In the genomic region with DNA sequence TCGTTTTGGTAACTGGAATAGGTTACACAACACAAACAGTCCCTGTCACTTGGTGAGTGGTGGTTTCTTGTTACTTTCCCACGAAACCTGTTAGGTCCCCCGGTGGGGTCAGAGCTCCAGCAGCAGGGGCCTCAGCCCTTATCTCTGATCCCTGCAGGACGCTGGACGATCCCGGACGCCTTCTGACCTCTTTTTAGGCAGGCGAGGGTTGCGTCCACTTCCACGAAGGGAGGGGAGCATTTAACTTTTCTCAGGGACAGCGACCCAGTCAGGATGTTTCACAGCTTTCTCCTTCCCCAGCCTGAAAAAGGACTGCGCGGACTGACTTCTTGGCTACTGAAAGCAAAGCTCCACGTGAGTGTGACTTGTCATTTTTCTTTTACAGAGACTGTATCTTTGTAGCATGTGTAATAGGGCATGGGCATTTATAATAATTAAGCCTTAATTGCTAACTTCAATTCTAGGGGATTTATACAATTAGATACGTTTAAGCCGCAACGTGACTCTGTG, we compare ENCODE assay signal across 8 cellular contexts. TPM values are rescaled to one million over a fixed set of nuclear protein-coding genes. Genes with fewer than 3 reads are reported as not detected.
DNase-seq lines count a peak whose midpoint lies in the region; ATAC-seq and TF ChIP-seq lines count a peak whose summit lies in the region.

No MANE protein-coding gene starts in this region.

- H3K4me3 ChIP-seq in BE2C (ENCODE audit: low read depth, low read length) (peak overlapping the region; percentile 88), ovary (peak overlapping the region; percentile 70)

- 6 to 7% (median 7%) methylated on average over 17 of the region's 17 CpGs for WGBS in ovary, 3 donors

- H3K36me3 ChIP-seq in BE2C (peaks cover 5% of the 10 kb centered on the region), ovary (no peaks in the 10 kb centered on the region)

- ATAC-seq in WTC11 (no peak), HG02885 (IDR thresholded peaks at IDR 0.05; ENCODE audit: poor library complexity, unreplicated experiment) (no peak), GM21825 (IDR thresholded peaks at IDR 0.05; ENCODE audit: unreplicated experiment) (no peak)

- no peaks in the 10 kb centered on the region; the same call in 1 of the 2 replicates for H3K27me3 Mint-ChIP-seq in WTC11 (ENCODE audit: low read depth)
- no peaks in the 10 kb centered on the region for H3K27me3 Mint-ChIP-seq in glutamatergic neuron (ENCODE audit: unreplicated experiment)

- H3K4me1 ChIP-seq in BE2C, result no peaks in the 10 kb centered on the region
- peaks cover 3% of the 10 kb centered on the region for H3K4me1 ChIP-seq in ovary (ENCODE audit: insufficient read depth)

- DNase-seq in BE2C, result no peak
- peak; percentile 14 for DNase-seq in HCEC 1CT
- no peak for DNase-seq in WTC11 (ENCODE audit: low spot score)
- no peak for DNase-seq in glutamatergic neuron
- peak in 2 of 5 donors; percentile 10 to 20 for DNase-seq in ovary
- no peak for DNase-seq in germinal center (ENCODE audit: low spot score)

- CTCF ChIA-PET in WTC11 (lab: Charles Lee), result no interaction called here

- TF ChIP-seq POLR2A in ovary (IDR thresholded peaks at IDR 0.05), result no peak

- H3K9me3 ChIP-seq in BE2C (no peaks in the 10 kb centered on the region), ovary (no peaks in the 10 kb centered on the region)

- no peaks in the 10 kb centered on the region for H3K27me3 ChIP-seq in BE2C
- no peaks in the 10 kb centered on the region for H3K27me3 ChIP-seq in ovary

- POLR2A ChIA-PET in WTC11 (lab: Charles Lee), result no interaction called here

- intact Hi-C loops in ovary (cut with DNase I), result no loop called here

- peaks cover 14% of the 10 kb centered on the region for H3K4me1 Mint-ChIP-seq in WTC11
- peaks cover 3% of the 10 kb centered on the region for H3K4me1 Mint-ChIP-seq in glutamatergic neuron (ENCODE audit: low read depth, unreplicated experiment)

- peak overlapping the region; percentile 89 for H3K4me3 Mint-ChIP-seq in WTC11
- H3K4me3 Mint-ChIP-seq in glutamatergic neuron (ENCODE audit: unreplicated experiment), result peak overlapping the region; percentile 90

- no peak for TF ChIP-seq CTCF in BE2C (IDR thresholded peaks at IDR 0.05; ENCODE audit: low read depth, low read length)
- no peak for TF ChIP-seq CTCF in WTC11 (IDR thresholded peaks at IDR 0.05)
- no peak for TF ChIP-seq CTCF in glutamatergic neuron (IDR thresholded peaks at IDR 0.05; ENCODE audit: partially characterized antibody, unreplicated experiment)
- no peak for TF ChIP-seq CTCF in ovary (IDR thresholded peaks at IDR 0.05)

- TF ChIP-seq EP300 in ovary (IDR thresholded peaks at IDR 0.05), result no peak

- peak overlapping the region in 1 of 2 donors; percentile 61 for H3K27ac ChIP-seq in ovary

- H3K9me3 Mint-ChIP-seq in WTC11 (no peaks in the 10 kb centered on the region), glutamatergic neuron (ENCODE audit: unreplicated experiment) (peaks cover 3% of the 10 kb centered on the region)

- H3K27ac Mint-ChIP-seq in WTC11 (no peak overlapping the region), glutamatergic neuron (ENCODE audit: unreplicated experiment) (peak overlapping the region; percentile 62)

- H3K36me3 Mint-ChIP-seq in WTC11 (peaks cover 2% of the 10 kb centered on the region; the same call in 1 of the 2 replicates), glutamatergic neuron (ENCODE audit: unreplicated experiment) (no peaks in the 10 kb centered on the region)

TF ChIP-seq in WTC11, 78 proteins besides CTCF, POLR2A, EP300 and RAD21:
- TF ChIP-seq JAZF1 (CRISPR knock-in tag; IDR thresholded peaks at IDR 0.05), result no peak
- TF ChIP-seq RORB (CRISPR knock-in tag; IDR thresholded peaks at IDR 0.05), result no peak
- no peak for TF ChIP-seq ZNF396 (CRISPR knock-in tag; IDR thresholded peaks at IDR 0.05; ENCODE audit: borderline replicate concordance)
- TF ChIP-seq, protein P1, sequence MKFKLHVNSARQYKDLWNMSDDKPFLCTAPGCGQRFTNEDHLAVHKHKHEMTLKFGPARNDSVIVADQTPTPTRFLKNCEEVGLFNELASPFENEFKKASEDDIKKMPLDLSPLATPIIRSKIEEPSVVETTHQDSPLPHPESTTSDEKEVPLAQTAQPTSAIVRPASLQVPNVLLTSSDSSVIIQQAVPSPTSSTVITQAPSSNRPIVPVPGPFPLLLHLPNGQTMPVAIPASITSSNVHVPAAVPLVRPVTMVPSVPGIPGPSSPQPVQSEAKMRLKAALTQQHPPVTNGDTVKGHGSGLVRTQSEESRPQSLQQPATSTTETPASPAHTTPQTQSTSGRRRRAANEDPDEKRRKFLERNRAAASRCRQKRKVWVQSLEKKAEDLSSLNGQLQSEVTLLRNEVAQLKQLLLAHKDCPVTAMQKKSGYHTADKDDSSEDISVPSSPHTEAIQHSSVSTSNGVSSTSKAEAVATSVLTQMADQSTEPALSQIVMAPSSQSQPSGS (CRISPR knock-in tag; IDR thresholded peaks at IDR 0.05; ENCODE audit: borderline replicate concordance, low read depth), result no peak
- TF ChIP-seq, protein P2, sequence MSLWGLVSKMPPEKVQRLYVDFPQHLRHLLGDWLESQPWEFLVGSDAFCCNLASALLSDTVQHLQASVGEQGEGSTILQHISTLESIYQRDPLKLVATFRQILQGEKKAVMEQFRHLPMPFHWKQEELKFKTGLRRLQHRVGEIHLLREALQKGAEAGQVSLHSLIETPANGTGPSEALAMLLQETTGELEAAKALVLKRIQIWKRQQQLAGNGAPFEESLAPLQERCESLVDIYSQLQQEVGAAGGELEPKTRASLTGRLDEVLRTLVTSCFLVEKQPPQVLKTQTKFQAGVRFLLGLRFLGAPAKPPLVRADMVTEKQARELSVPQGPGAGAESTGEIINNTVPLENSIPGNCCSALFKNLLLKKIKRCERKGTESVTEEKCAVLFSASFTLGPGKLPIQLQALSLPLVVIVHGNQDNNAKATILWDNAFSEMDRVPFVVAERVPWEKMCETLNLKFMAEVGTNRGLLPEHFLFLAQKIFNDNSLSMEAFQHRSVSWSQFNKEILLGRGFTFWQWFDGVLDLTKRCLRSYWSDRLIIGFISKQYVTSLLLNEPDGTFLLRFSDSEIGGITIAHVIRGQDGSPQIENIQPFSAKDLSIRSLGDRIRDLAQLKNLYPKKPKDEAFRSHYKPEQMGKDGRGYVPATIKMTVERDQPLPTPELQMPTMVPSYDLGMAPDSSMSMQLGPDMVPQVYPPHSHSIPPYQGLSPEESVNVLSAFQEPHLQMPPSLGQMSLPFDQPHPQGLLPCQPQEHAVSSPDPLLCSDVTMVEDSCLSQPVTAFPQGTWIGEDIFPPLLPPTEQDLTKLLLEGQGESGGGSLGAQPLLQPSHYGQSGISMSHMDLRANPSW (CRISPR knock-in tag; conservative IDR thresholded peaks at IDR 0.05; ENCODE audit: low read depth), result no peak

RNA-seq across cellular contexts. Expression of a gene that starts 0.7 kb away (rescaled TPM):
- polyA plus RNA-seq in BE2C (2012; ENCODE audit: insufficient read depth, insufficient read length, low read depth), result 3.4 TPM
- total RNA-seq in WTC11 (2021) (7.0 to 7.5 TPM (median 7.5 TPM) in 3 replicates), glutamatergic neuron (ENCODE audit: unreplicated experiment) (19.2 TPM), ovary (10 to 100 TPM in 5 of 7 donors, 1 to 10 TPM in 2; 5.5 to 14.4 (median 11.3) TPM)
- 1 to 10 TPM; 4.2 to 8.5 TPM for polyA plus RNA-seq in ovary

RNA-seq across cellular contexts. Expression of a gene that starts 22.8 kb away (rescaled TPM):
- 30.5 TPM for polyA plus RNA-seq in BE2C (2012; ENCODE audit: insufficient read depth, insufficient read length, low read depth)
- total RNA-seq in WTC11 (2021) (14.5 to 18.5 TPM (median 18.0 TPM) in 3 replicates), glutamatergic neuron (ENCODE audit: unreplicated experiment) (27.9 TPM), ovary (10 to 100 TPM; 11.5 to 30.3 (median 22.4) TPM)
- polyA plus RNA-seq in ovary, result 10 to 100 TPM; 18.1 to 27.3 TPM

RNA-seq across cellular contexts. Expression of a gene that starts 28.9 kb away (rescaled TPM):
- 2.8 TPM for polyA plus RNA-seq in BE2C (2012; ENCODE audit: insufficient read depth, insufficient read length, low read depth)
- total RNA-seq in WTC11 (2021) (3.9 to 5.1 TPM (median 4.4 TPM) in 3 replicates), glutamatergic neuron (ENCODE audit: unreplicated experiment) (7.1 TPM), ovary (1 to 10 TPM; 3.6 to 8.2 (median 6.9) TPM)
- 1 to 10 TPM; 3.5 to 6.4 TPM for polyA plus RNA-seq in ovary

RNA-seq across cellular contexts. Expression of a gene that starts 47.9 kb away (rescaled TPM):
- 12.3 TPM for polyA plus RNA-seq in BE2C (2012; ENCODE audit: insufficient read depth, insufficient read length, low read depth)
- 12.4 to 14.8 TPM (median 13.7 TPM) in 3 replicates for total RNA-seq in WTC11 (2021)
- 20.1 TPM for total RNA-seq in glutamatergic neuron (ENCODE audit: unreplicated experiment)
- total RNA-seq in ovary, result 10 to 100 TPM; 20.0 to 31.0 (median 24.4) TPM
- polyA plus RNA-seq in ovary, result 10 to 100 TPM; 16.2 to 19.0 TPM
